Comparison of ENCODE assay signal across 16 cellular contexts in the genomic region with DNA sequence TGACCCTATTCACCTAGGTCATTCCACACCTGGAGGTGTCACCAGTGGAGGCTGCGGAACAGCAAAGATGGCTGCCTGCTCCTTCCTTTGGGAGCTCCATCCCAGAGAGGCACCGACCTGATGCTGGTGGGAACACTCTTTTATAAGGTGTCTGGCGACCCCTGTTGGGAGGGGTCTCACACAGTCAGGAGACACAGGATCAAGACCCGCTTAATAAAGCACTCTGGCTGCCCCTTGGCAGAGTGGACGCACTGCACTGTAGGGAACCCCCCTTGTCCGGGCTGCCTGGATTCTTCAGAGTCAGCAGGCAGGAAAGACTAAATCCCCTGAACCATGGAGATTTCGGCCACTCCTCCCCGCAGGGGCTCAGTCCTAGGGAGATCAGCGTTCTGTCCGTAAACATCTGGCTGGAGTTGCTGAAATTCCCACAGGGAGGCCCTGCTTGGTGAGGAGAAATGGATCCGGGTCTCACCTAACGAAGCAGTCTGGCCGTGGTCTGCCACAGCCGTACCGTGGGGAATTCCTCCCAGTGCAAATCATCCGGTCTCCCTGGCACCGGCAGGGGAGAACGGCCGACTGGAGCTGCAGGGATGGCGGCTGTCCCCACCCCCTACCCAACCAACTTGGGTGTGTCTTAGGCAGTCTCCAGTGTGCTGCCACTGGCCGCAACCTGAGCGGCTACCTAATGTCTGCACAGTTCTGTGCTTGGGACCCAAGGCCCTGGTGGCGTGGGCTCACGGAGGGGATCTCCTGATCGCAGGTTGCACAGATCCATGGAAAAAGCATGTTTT.
A peak's percentile ranks its signal among the peaks of the same experiment; 100 is the strongest.
DNase-seq lines count a peak whose midpoint lies in the region; ATAC-seq and TF ChIP-seq lines count a peak whose summit lies in the region.
"Had no signal": no experiment of that assay in that cellular context is flagged by ENCODE, and none has a peak within 500 bp of the region (broad histone marks: within the 10 kb centered on the region; RNA-seq: fewer than 3 reads in every experiment).

No MANE protein-coding gene starts in this region.

- H3K36me3 Mint-ChIP-seq in CD4-positive, alpha-beta T cell (ENCODE audit: low read depth), result no peaks in the 10 kb centered on the region

- ATAC-seq in GM21717 (IDR thresholded peaks at IDR 0.05; ENCODE audit: unreplicated experiment) (no peak), HG03196 (IDR thresholded peaks at IDR 0.05; ENCODE audit: unreplicated experiment) (no peak)
- no peak for ATAC-seq in CD4-positive, alpha-beta T cell (ENCODE audit: poor library complexity)
- ATAC-seq: activated T-cell treated with anti-CD3 and anti-CD28 coated beads, Interleukin-2, amount 50 U/mL, for 4 hours; left lobe of liver had no signal

- H3K36me3 ChIP-seq in BJ (ENCODE audit: control insufficient read depth, insufficient read depth, low read length), result no peaks in the 10 kb centered on the region

- CTCF ChIA-PET in BJ (lab: Yijun Ruan, JAX), result interaction anchor here (0.6 to 1.4 kb wide), 5 partner anchors 38 to 875 kb away, joined by 3 to 4 read pairs (median 3); no protein-coding TSS in a partner anchor
- CTCF ChIA-PET in CD4-positive, alpha-beta T cell (lab: Charles Lee), result no interaction called here

- no peaks in the 10 kb centered on the region for H3K4me1 Mint-ChIP-seq in CD4-positive, alpha-beta T cell (ENCODE audit: low read depth)
- H3K4me1 Mint-ChIP-seq: nephron had no signal

- peaks cover 32% of the 10 kb centered on the region for H3K27me3 Mint-ChIP-seq in CD4-positive, alpha-beta T cell

- H3K27ac ChIP-seq in CD4-positive, alpha-beta T cell (ENCODE audit: low read depth, low read length), result no peak overlapping the region
- H3K27ac ChIP-seq: dorsolateral prefrontal cortex had no signal

- TF ChIP-seq CTCF in BJ (IDR thresholded peaks at IDR 0.05; ENCODE audit: insufficient read depth, low read depth, low read length) (0 out of 2 replicates have a peak, but pooled peaks have one; percentile 10), GM12874 (IDR thresholded peaks at IDR 0.05; ENCODE audit: insufficient read depth, low read depth, low read length) (peak; percentile 8; the same call in 1 of the 2 replicates), fibroblast of the aortic adventitia (IDR thresholded peaks at IDR 0.05; ENCODE audit: insufficient read depth, low read length) (no peak)
- TF ChIP-seq CTCF in CD4-positive, alpha-beta T cell (IDR thresholded peaks at IDR 0.05), result no peak

- H3K9me3 ChIP-seq in CD4-positive, alpha-beta T cell (ENCODE audit: control insufficient read depth, low read length), result no peaks in the 10 kb centered on the region

- POLR2A ChIA-PET in BJ (lab: Charles Lee), result no interaction called here
- POLR2A ChIA-PET in CD4-positive, alpha-beta T cell (lab: Charles Lee), result no interaction called here

- no peak overlapping the region for H3K27ac Mint-ChIP-seq in CD4-positive, alpha-beta T cell
- H3K27ac Mint-ChIP-seq: nephron had no signal

- H3K9me3 Mint-ChIP-seq in CD4-positive, alpha-beta T cell, result no peaks in the 10 kb centered on the region
- H3K9me3 Mint-ChIP-seq: activated T-cell treated with anti-CD3 and anti-CD28 coated beads, Interleukin-2, amount 50 U/mL, for 4 hours had no signal

- no peak for DNase-seq in BJ (ENCODE audit: low read depth)
- peak; percentile 12 for DNase-seq in RPMI7951 (ENCODE audit: low read depth)
- peak; percentile 4 for DNase-seq in fibroblast of the aortic adventitia (ENCODE audit: low read depth)
- DNase-seq in CD4-positive, alpha-beta T cell, result no peak
- DNase-seq in AG08395 (ENCODE audit: low spot score), result no peak
- DNase-seq: activated CD4-positive, alpha-beta T cell treated with anti-CD3 and anti-CD28 coated beads for 4 hours; activated T-cell treated with anti-CD3 and anti-CD28 coated beads, Interleukin-2, amount 50 U/mL, for 4 hours; amniotic stem cell; dorsolateral prefrontal cortex; NCI-H1417; SW 1271 had no signal

- H3K4me3 ChIP-seq in BJ (ENCODE audit: low read depth, low read length) (no peak overlapping the region), fibroblast of the aortic adventitia (ENCODE audit: low read depth, low read length) (no peak overlapping the region)
- H3K4me3 ChIP-seq: dorsolateral prefrontal cortex had no signal

- H3K27me3 ChIP-seq in BJ (ENCODE audit: control insufficient read depth, insufficient read depth, low read length), result no peaks in the 10 kb centered on the region
- H3K27me3 ChIP-seq in CD4-positive, alpha-beta T cell (ENCODE audit: control insufficient read depth, insufficient read depth, low read length), result peaks cover 8% of the 10 kb centered on the region

- H3K4me3 Mint-ChIP-seq in CD4-positive, alpha-beta T cell, result no peak overlapping the region
- H3K4me3 Mint-ChIP-seq: activated T-cell treated with anti-CD3 and anti-CD28 coated beads, Interleukin-2, amount 50 U/mL, for 4 hours; nephron had no signal

- intact Hi-C loops in CD4-positive, alpha-beta T cell (cut with DNase I, micrococcal nuclease), result no loop called here

Comparison
In these comparisons a context has a peak if more than half of its experiments do, and no peak if none do; other contexts are left out.
1. DNase-seq: peak in RPMI7951 (single experiment) and fibroblast of the aortic adventitia (single experiment); none in BJ (single experiment), CD4-positive, alpha-beta T cell (0 of 10) and AG08395 (single experiment).
2. CTCF ChIP-seq: peak in BJ (single experiment) and GM12874 (single experiment); none in fibroblast of the aortic adventitia (single experiment) and CD4-positive, alpha-beta T cell (single experiment).